In genomic region chr13:51235186-51235585, GRCh38 we compare ENCODE assay signal across 26 cellular contexts. TPM values are rescaled to one million over a fixed set of nuclear protein-coding genes. Genes with fewer than 3 reads are reported as not detected.
"Had no signal": no experiment of that assay in that cellular context is flagged by ENCODE, and none has a peak within 500 bp of the region (broad histone marks: within the 10 kb centered on the region; RNA-seq: fewer than 3 reads in every experiment).

No MANE protein-coding gene starts in this region.

- H3K27ac ChIP-seq: body of pancreas, colonic mucosa, gastrocnemius medialis, parathyroid adenoma, upper lobe of right lung had no signal

- H3K79me2 ChIP-seq: parathyroid adenoma had no signal

- H2AFZ ChIP-seq: parathyroid adenoma had no signal

- H3K4me3 ChIP-seq: adrenal gland, body of pancreas, colonic mucosa, gastrocnemius medialis, left lung, lung, right atrium auricular region, smooth muscle cell, stomach, tibial artery, upper lobe of right lung had no signal

- H3K36me3 ChIP-seq: adrenal gland, colonic mucosa, gastrocnemius medialis, left lung, right atrium auricular region, tibial artery, upper lobe of right lung had no signal

- H3K27ac Mint-ChIP-seq: activated naive CD8-positive, alpha-beta T cell; stimulated activated naive B cell treated with anti-CD40 and anti-IgM and Interleukin-4, amounts not matched to agents 10 μg/mL and 1 μg/mL and 100 μg/mL, for 72 hours had no signal

- H3K4me2 ChIP-seq: smooth muscle cell had no signal

- H3K4me3 Mint-ChIP-seq: activated naive CD8-positive, alpha-beta T cell; nephron progenitor cell; stimulated activated naive B cell treated with anti-CD40 and anti-IgM and Interleukin-4, amounts not matched to agents 10 μg/mL and 1 μg/mL and 100 μg/mL, for 72 hours had no signal

- H3K9ac ChIP-seq: parathyroid adenoma had no signal

- H3K36me3 Mint-ChIP-seq: activated naive CD8-positive, alpha-beta T cell; naive B cell had no signal

- H3K9me3 ChIP-seq: adrenal gland, body of pancreas, colonic mucosa, gastrocnemius medialis, left lung, right atrium auricular region, stomach, tibial artery, upper lobe of right lung had no signal

- DNase-seq: activated CD4-positive, alpha-beta T cell treated with anti-CD3 and anti-CD28 coated beads for 4 hours; activated CD4-positive, alpha-beta T cell treated with anti-CD3 and anti-CD28 coated beads, Interleukin-2, amount 50 U/mL, for 48 hours; activated CD8-positive, alpha-beta memory T cell treated with anti-CD3 and anti-CD28 coated beads for 24 hours; activated effector memory CD4-positive, alpha-beta T cell treated with Interleukin-2 at 50 U/mL for 16 hours; activated naive CD4-positive, alpha-beta T cell treated with Interleukin-2 at 50 U/mL for 16 hours; adrenal gland; aorta; body of pancreas; colonic mucosa; effector memory CD4-positive, alpha-beta T cell; gastrocnemius medialis; glutamatergic neuron; left lung; naive B cell; nephron progenitor cell; stimulated activated CD4-positive, alpha-beta T cell treated with anti-CD3 and anti-CD28 coated beads, Interleukin-15, amount 100 ng/mL, for 24 hours; stimulated activated CD4-positive, alpha-beta T cell treated with anti-CD3 and anti-CD28 coated beads, Interleukin-2, amount 100 ng/mL, for 24 hours; stimulated activated naive B cell treated with anti-CD40 and anti-IgM and Interleukin-4, amounts not matched to agents 10 μg/mL and 1 μg/mL and 100 μg/mL, for 72 hours; stomach; tibial artery; upper lobe of right lung had no signal

- ATAC-seq: gastrocnemius medialis; left lung; stimulated activated naive B cell treated with anti-CD40 and anti-IgM and Interleukin-4, amounts not matched to agents 10 μg/mL and 1 μg/mL and 100 μg/mL, for 72 hours; upper lobe of right lung had no signal

- H3K4me1 ChIP-seq: colonic mucosa, parathyroid adenoma had no signal

- H3K27me3 ChIP-seq: adrenal gland, body of pancreas, colonic mucosa, gastrocnemius medialis, left lung, right atrium auricular region, stomach, tibial artery, upper lobe of right lung had no signal

RNA-seq across cellular contexts. Expression of gene FAM124A, which starts 13.0 kb away (rescaled TPM):
- total RNA-seq: smooth muscle cell had no signal
